In the genomic region with DNA sequence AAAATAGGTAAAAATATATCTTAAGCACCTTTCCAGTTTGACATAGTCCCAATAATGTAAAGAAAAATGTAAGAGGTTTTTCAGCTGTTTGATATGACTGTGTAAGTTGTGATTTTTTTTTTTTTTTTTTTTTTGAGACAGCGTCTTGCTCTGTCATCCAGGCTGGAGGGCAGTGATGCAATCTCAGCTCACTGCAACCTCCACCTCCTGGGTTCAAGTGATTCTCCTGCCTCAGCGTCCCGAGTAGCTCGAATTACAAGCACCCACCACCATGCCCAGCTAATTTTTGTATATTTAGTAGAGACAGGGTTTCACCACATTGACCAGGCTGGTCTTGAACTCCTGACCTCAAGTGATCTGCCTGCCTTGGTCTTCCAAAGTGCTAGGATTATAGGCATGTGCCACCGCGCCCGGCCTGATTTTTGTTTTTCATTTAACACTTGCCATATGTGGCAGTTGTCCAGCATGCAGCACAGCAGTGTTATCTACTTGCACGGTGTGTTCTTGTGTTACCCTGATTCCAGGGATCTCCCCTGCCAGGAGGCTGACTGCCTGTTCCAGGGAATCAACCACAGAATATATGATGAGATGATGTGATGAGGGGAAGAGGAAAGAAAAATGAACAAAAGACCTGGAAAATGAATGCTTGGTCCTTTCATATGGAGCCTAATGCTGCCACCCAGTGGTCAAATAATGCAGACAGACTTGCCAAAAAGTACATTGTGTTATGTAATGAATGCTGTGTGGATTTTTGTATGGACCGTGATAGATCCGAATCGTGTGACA, we compare ENCODE assay signal across 8 cellular contexts.
DNase-seq lines count a peak whose midpoint lies in the region; ATAC-seq and TF ChIP-seq lines count a peak whose summit lies in the region.

No MANE protein-coding gene starts in this region.

- no peaks in the 10 kb centered on the region for H3K27me3 Mint-ChIP-seq in dendritic cell treated with granulocyte-macrophage colony-stimulating factor and Interleukin-4, amounts not matched to agents 40 ng/mL and 50 ng/mL, for 4 days

- peak; percentile 85 to 91 (median 88) for TF ChIP-seq CTCF in right lobe of liver (IDR thresholded peaks at IDR 0.05)

- 32% methylated on average over 11 of the region's 11 CpGs for WGBS in right lobe of liver (ENCODE audit: insufficient coverage, low coverage, low lambda C conversion rate, missing lambda C conversion rate)

- H3K4me1 Mint-ChIP-seq in dendritic cell treated with granulocyte-macrophage colony-stimulating factor and Interleukin-4, amounts not matched to agents 40 ng/mL and 50 ng/mL, for 4 days (ENCODE audit: low read depth): peaks cover 11% of the 10 kb centered on the region

- H3K27ac Mint-ChIP-seq in dendritic cell treated with granulocyte-macrophage colony-stimulating factor and Interleukin-4, amounts not matched to agents 40 ng/mL and 50 ng/mL, for 4 days: no peak overlapping the region

- H3K36me3 ChIP-seq in right lobe of liver: no peaks in the 10 kb centered on the region

- H3K27ac ChIP-seq in right lobe of liver: no peak overlapping the region

- no peaks in the 10 kb centered on the region for H3K36me3 Mint-ChIP-seq in dendritic cell treated with granulocyte-macrophage colony-stimulating factor and Interleukin-4, amounts not matched to agents 40 ng/mL and 50 ng/mL, for 4 days (ENCODE audit: low read depth)

- H3K27me3 ChIP-seq in right lobe of liver: no peaks in the 10 kb centered on the region

- peak; percentile 53 for ATAC-seq in HG02973 (IDR thresholded peaks at IDR 0.05; ENCODE audit: unreplicated experiment)
- ATAC-seq in right lobe of liver: peak; percentile 86 to 94 (median 90)
- no peak for ATAC-seq in GM21515 (IDR thresholded peaks at IDR 0.05; ENCODE audit: unreplicated experiment)

- no peak for TF ChIP-seq POLR2A in right lobe of liver (IDR thresholded peaks at IDR 0.05)

- H3K4me3 ChIP-seq in right lobe of liver: no peak overlapping the region

- no peaks in the 10 kb centered on the region for H3K9me3 Mint-ChIP-seq in dendritic cell treated with granulocyte-macrophage colony-stimulating factor and Interleukin-4, amounts not matched to agents 40 ng/mL and 50 ng/mL, for 4 days

- DNase-seq in DMS79 treated with DMSO at 0.1 percent for 48 hours (lab: John Stamatoyannopoulos, UW) (peak; percentile 69), NCI-H345 (lab: John Stamatoyannopoulos, UW) (peak; percentile 85), right lobe of liver (peak in 1 of 3 donors; percentile 62)
- peak; percentile 33 for DNase-seq in activated CD4-positive, alpha-beta T cell treated with anti-CD3 and anti-CD28 coated beads for 1 hour
- peak; percentile 8 to 33 (median 19) for DNase-seq in stimulated activated CD4-positive, alpha-beta T cell treated with anti-CD3 and anti-CD28 coated beads, TNF-alpha, amount 100 ng/mL, for 4 hours (ENCODE audit: low read depth in 3 of 3)

- H3K4me1 ChIP-seq in right lobe of liver: no peaks in the 10 kb centered on the region

- intact Hi-C loops in dendritic cell treated with granulocyte-macrophage colony-stimulating factor and Interleukin-4, amounts not matched to agents 40 ng/mL and 50 ng/mL, for 4 days (cut with micrococcal nuclease): loop anchor here (1.0 to 10.0 kb wide), 3 partner anchors 80 to 309 kb away; no protein-coding TSS in a partner anchor
- intact Hi-C loops in right lobe of liver (cut with DNase I): loop anchor here in 1 of 2 donors (10.0 kb wide), 1 partner anchor 129 kb away; no protein-coding TSS in a partner anchor

- H3K4me3 Mint-ChIP-seq in dendritic cell treated with granulocyte-macrophage colony-stimulating factor and Interleukin-4, amounts not matched to agents 40 ng/mL and 50 ng/mL, for 4 days: peak overlapping the region; percentile 32

- H3K9me3 ChIP-seq in right lobe of liver: no peaks in the 10 kb centered on the region
